In genomic region chr14:50954811-50955372, GRCh38 we compare ENCODE assay signal across 8 cellular contexts. TPM values are rescaled to one million over a fixed set of nuclear protein-coding genes. Genes with fewer than 3 reads are reported as not detected.
DNase-seq lines count a peak whose midpoint lies in the region; ATAC-seq lines count a peak whose summit lies in the region.

No MANE protein-coding gene starts in this region.

- H3K4me1 ChIP-seq in neuronal stem cell (ENCODE audit: control insufficient read depth in 2 of 2, insufficient read depth in 1 of 2, low read depth in 1 of 2, low read length in 2 of 2) = peaks cover 4 to 5% of the 10 kb centered on the region in 2 donors

- no peak overlapping the region for H3K18ac ChIP-seq in neuronal stem cell (ENCODE audit: low read length)

- H3K27ac ChIP-seq in neuronal stem cell (replicated peaks; ENCODE audit: low read length) = no peak overlapping the region

- H2BK120ac ChIP-seq in neuronal stem cell (ENCODE audit: low read depth, low read length) = no peak overlapping the region

- no peaks in the 10 kb centered on the region for H3K36me3 ChIP-seq in neuronal stem cell (replicated peaks in 1 of 2; ENCODE audit: control insufficient read depth in 2 of 2, insufficient read depth in 2 of 2, low read length in 2 of 2)

- peak; percentile 33 for DNase-seq in DMS153 treated with DMSO at 0.1 percent for 48 hours (lab: John Stamatoyannopoulos, UW; ENCODE audit: unreplicated experiment)
- DNase-seq in HT-29 (ENCODE audit: low spot score) = peak; percentile 16
- peak; percentile 65 for DNase-seq in RPMI7951 (ENCODE audit: low read depth)
- DNase-seq in fibroblast of gingiva (ENCODE audit: low read depth) = peak; percentile 57
- no peak for DNase-seq in neuronal stem cell (ENCODE audit: low spot score)
- DNase-seq in activated CD4-positive, CD25-positive, alpha-beta regulatory T cell treated with anti-CD3 and anti-CD28 coated beads, Interleukin-2, amount 50 U/mL, for 72 hours = no peak
- no peak for DNase-seq in ureter (ENCODE audit: low spot score)

- H2AFZ ChIP-seq in neuronal stem cell (ENCODE audit: low read length) = peak overlapping the region; percentile 39

- no peak overlapping the region for H4K8ac ChIP-seq in neuronal stem cell (ENCODE audit: low read depth, low read length)

- no peak for ATAC-seq in HG03342 (IDR thresholded peaks at IDR 0.05; ENCODE audit: unreplicated experiment)

- no CpG with 5 or more reads among the region's 1 CpG for WGBS in neuronal stem cell (ENCODE audit: extremely low coverage in 2 of 2, insufficient read length in 2 of 2, insufficient replicate concordance in 1 of 2), 2 donors

- no peaks in the 10 kb centered on the region for H3K9me3 ChIP-seq in neuronal stem cell (replicated peaks in 1 of 2; ENCODE audit: control insufficient read depth in 2 of 2, insufficient read depth in 1 of 2, low read depth in 1 of 2, low read length in 2 of 2)

- H3K79me1 ChIP-seq in neuronal stem cell (ENCODE audit: low read depth, low read length) = no peaks in the 10 kb centered on the region

- peak overlapping the region; percentile 83 for H2AK5ac ChIP-seq in neuronal stem cell (ENCODE audit: low read depth, low read length)

- H2BK15ac ChIP-seq in neuronal stem cell (ENCODE audit: low read length) = no peak overlapping the region

- H3K4ac ChIP-seq in neuronal stem cell (ENCODE audit: low read length) = no peak overlapping the region

- no peak overlapping the region for H2BK12ac ChIP-seq in neuronal stem cell (ENCODE audit: low read length)

- no peak overlapping the region for H3K4me2 ChIP-seq in neuronal stem cell (ENCODE audit: insufficient read depth, low read length, poor library complexity, severe bottlenecking)

- peak overlapping the region; percentile 63 for H3K14ac ChIP-seq in neuronal stem cell (ENCODE audit: low read length)

- H3K4me3 ChIP-seq in neuronal stem cell (ENCODE audit: low read length in 2 of 2) = no peak overlapping the region

- no peak overlapping the region for H3K23ac ChIP-seq in neuronal stem cell (ENCODE audit: low read depth, low read length, poor library complexity)

- H4K91ac ChIP-seq in neuronal stem cell (ENCODE audit: low read depth, low read length, poor library complexity) = no peak overlapping the region

- no peak overlapping the region for H3K9ac ChIP-seq in neuronal stem cell (ENCODE audit: low read depth, low read length, poor library complexity)

- no peak overlapping the region for H2BK5ac ChIP-seq in neuronal stem cell (ENCODE audit: low read length)

- no peaks in the 10 kb centered on the region for H3K27me3 ChIP-seq in neuronal stem cell (ENCODE audit: control insufficient read depth in 3 of 3, insufficient read depth in 3 of 3, low read depth in 1 of 3, low read length in 3 of 3)

RNA-seq across cellular contexts. Expression of gene PYGL, which starts 10.6 kb away (rescaled TPM):
- 36.8 and 44.5 TPM in 2 replicates for total RNA-seq in HT-29 (2014; rRNA removed; shearing (Covaris generic))
- total RNA-seq in RPMI7951 (2014; rRNA removed; shearing (Covaris generic)) = 40.2 and 48.3 TPM in 2 replicates
- polyA plus RNA-seq in neuronal stem cell (2013, experiment 1 of 2) = 29.2 TPM
- polyA plus RNA-seq in neuronal stem cell (2013, experiment 2 of 2) = 29.4 TPM
- 58.6 TPM for total RNA-seq in ureter

Comparison
In these comparisons a context has a peak if more than half of its experiments do, and no peak if none do; other contexts are left out.
1. DNase-seq: peak in DMS153 treated with DMSO at 0.1 percent for 48 hours (single experiment), HT-29 (single experiment), RPMI7951 (single experiment) and fibroblast of gingiva (single experiment); none in neuronal stem cell (single experiment), activated CD4-positive, CD25-positive, alpha-beta regulatory T cell treated with anti-CD3 and anti-CD28 coated beads, Interleukin-2, amount 50 U/mL, for 72 hours (single experiment) and ureter (single experiment).